ENCODE assay signal across 9 cellular contexts in genomic region chr4:52750819-52751348, GRCh38. TPM values are rescaled to one million over a fixed set of nuclear protein-coding genes. Genes with fewer than 3 reads are reported as not detected.
A peak's percentile ranks its signal among the peaks of the same experiment; 100 is the strongest.
DNase-seq lines count a peak whose midpoint lies in the region; ATAC-seq, FAIRE-seq and TF ChIP-seq lines count a peak whose summit lies in the region.
"Had no signal": no experiment of that assay in that cellular context is flagged by ENCODE, and none has a peak within 500 bp of the region (broad histone marks: within the 10 kb centered on the region; RNA-seq: fewer than 3 reads in every experiment).

No MANE protein-coding gene starts in this region.

- SMC1A ChIA-PET in GM12878 (lab: Charles Lee; ENCODE audit: uncharacterized antibody, unreplicated experiment), result no interaction called here

- H3K4me2 ChIP-seq in GM12878 (ENCODE audit: control insufficient read depth, insufficient read depth), result peak overlapping the region; percentile 86

- no peak for TF ChIP-seq RAD21 in GM12878 (IDR thresholded peaks at IDR 0.05; ENCODE audit: insufficient read depth, low read depth, low read length)

- H3K9me3 ChIP-seq in GM12878 (replicated peaks; ENCODE audit: control insufficient read depth, insufficient read depth, low read length), result no peaks in the 10 kb centered on the region; the same call in 2 of the 3 replicates
- H3K9me3 ChIP-seq in spleen, result no peaks in the 10 kb centered on the region

- peak; percentile 33 for ATAC-seq in GM12878

- H3K4me3 ChIP-seq in GM12878 (peak overlapping the region; percentile 32; the same call in 1 of the 2 replicates), spleen (peak overlapping the region; percentile 32 to 71 (median 37))

- no peak for FAIRE-seq in GM12878 (lab: Jason Lieb, UNC)
- FAIRE-seq: A204.1 had no signal

- RAD21 ChIA-PET in GM12878 (lab: Charles Lee; ENCODE audit: unreplicated experiment), result no interaction called here

- 36% methylated on average over 29 of the region's 49 CpGs for WGBS in GM12878 (ENCODE audit: insufficient coverage, insufficient replicate concordance, low lambda C conversion rate, missing lambda C conversion rate)
- 2 to 9% (median 3%) methylated on average over 14 to 49 of the region's 49 CpGs for WGBS in spleen, 5 donors

- in situ Hi-C loops in GM12878 (cut with MboI), result no loop called here

- H3K4me1 ChIP-seq in GM12878 (ENCODE audit: control insufficient read depth, insufficient read depth, low read length) (peaks cover 17% of the 10 kb centered on the region), spleen (peaks cover 3 to 16% (median 12%) of the 10 kb centered on the region in 6 donors)

- no peak for TF ChIP-seq CTCF in GM12878 (IDR thresholded peaks at IDR 0.05 in 2 of 3, conservative IDR thresholded peaks at IDR 0.05 in 1 of 3; ENCODE audit: control insufficient read depth in 2 of 3, extremely low read depth in 1 of 3, insufficient read depth in 1 of 3, low read depth in 3 of 3, low read length in 3 of 3)
- no peak for TF ChIP-seq CTCF in spleen (IDR thresholded peaks at IDR 0.05 in 8 of 11, conservative IDR thresholded peaks at IDR 0.05 in 3 of 11)

- CTCF ChIA-PET in GM12878 (lab: Yijun Ruan, JAX), result no interaction called here

- no peak for TF ChIP-seq POLR2A in GM12878 (IDR thresholded peaks at IDR 0.05; ENCODE audit: low read depth, low read length)
- no peak for TF ChIP-seq POLR2A in spleen (IDR thresholded peaks at IDR 0.05)

- intact Hi-C loops in GM12878 (cut with micrococcal nuclease; ENCODE audit: unreplicated experiment) (no loop called here), spleen (cut with DNase I; ENCODE audit: low total_unique reads) (no loop called here)

- POLR2A ChIA-PET in GM12878 (lab: Charles Lee), result no interaction called here

- H4K20me1 ChIP-seq in GM12878 (ENCODE audit: control insufficient read depth, insufficient read depth), result no peaks in the 10 kb centered on the region

- no peak overlapping the region for H3K9ac ChIP-seq in GM12878 (ENCODE audit: control insufficient read depth, insufficient read depth, low read length)

- H3K36me3 ChIP-seq in GM12878 (ENCODE audit: control insufficient read depth in 2 of 2, insufficient read depth in 2 of 2, low read length in 1 of 2), result no peaks in the 10 kb centered on the region
- no peaks in the 10 kb centered on the region for H3K36me3 ChIP-seq in spleen

- no peak for TF ChIP-seq EP300 in GM12878 (IDR thresholded peaks at IDR 0.05; ENCODE audit: borderline replicate concordance in 1 of 2, control insufficient read depth in 1 of 2, low read depth in 2 of 2, low read length in 2 of 2)

- DNase-seq in DMS 273 (lab: John Stamatoyannopoulos, UW; ENCODE audit: unreplicated experiment) (peak; percentile 64), DMS 273 treated with DMSO at 0.1 percent for 48 hours (lab: John Stamatoyannopoulos, UW) (no peak), GM12878 (ENCODE audit: low read depth, low spot score) (no peak), iPS-NIHi11 (ENCODE audit: low spot score) (peak; percentile 58), spleen (peak; percentile 77), NCI-H1092 treated with DMSO at 0.1 percent for 48 hours (lab: John Stamatoyannopoulos, UW) (no peak), NCI-H187 (lab: John Stamatoyannopoulos, UW) (no peak), NCI-H1417 (lab: John Stamatoyannopoulos, UW) (no peak)

- no peaks in the 10 kb centered on the region for H3K79me2 ChIP-seq in GM12878 (ENCODE audit: control insufficient read depth, insufficient read depth, low read length)

- BruUV-seq in GM12878 (replicated peaks; lab: Mats Ljungman, UMichigan), result no TSS peak

- peak overlapping the region; percentile 51; the same call in 1 of the 2 replicates for H2AFZ ChIP-seq in GM12878 (ENCODE audit: control insufficient read depth, low read depth, low read length)

- H3K27me3 ChIP-seq in GM12878 (replicated peaks in 1 of 2; ENCODE audit: control insufficient read depth in 2 of 2, insufficient read depth in 2 of 2, low read length in 1 of 2) (peaks cover 7 to 16% of the 10 kb centered on the region in 2 experiments), spleen (replicated peaks in 1 of 7) (peaks cover 3 to 57% (median 29%) of the 10 kb centered on the region in 7 donors)

- H3K27ac ChIP-seq in GM12878 (ENCODE audit: control insufficient read depth, insufficient read depth) (no peak overlapping the region), spleen (peak overlapping the region in 1 of 8 donors; percentile 1)

TF ChIP-seq in GM12878, 131 proteins besides CTCF, POLR2A, EP300 and RAD21:
- TF ChIP-seq MEF2B (IDR thresholded peaks at IDR 0.05; ENCODE audit: partially characterized antibody, poor library complexity, severe bottlenecking), result no peak
- no peak for TF ChIP-seq E4F1 (IDR thresholded peaks at IDR 0.05; ENCODE audit: borderline replicate concordance, partially characterized antibody)
- TF ChIP-seq USF2 (IDR thresholded peaks at IDR 0.05; ENCODE audit: borderline replicate concordance, low read depth, low read length), result no peak
- TF ChIP-seq CEBPB (IDR thresholded peaks at IDR 0.05; ENCODE audit: borderline replicate concordance in 1 of 2, low read depth in 2 of 2, low read length in 2 of 2), result no peak
- no peak for TF ChIP-seq MTA2 (IDR thresholded peaks at IDR 0.05; ENCODE audit: low read depth)
- TF ChIP-seq IRF3 (IDR thresholded peaks at IDR 0.05), result no peak
- TF ChIP-seq SUZ12 (IDR thresholded peaks at IDR 0.05; ENCODE audit: unreplicated experiment), result peak; percentile 89
- no peak for TF ChIP-seq BHLHE40 (IDR thresholded peaks at IDR 0.05; ENCODE audit: borderline replicate concordance in 1 of 2, low read depth in 2 of 2, low read length in 1 of 2)

RNA-seq across cellular contexts. Expression of gene ERVMER34-1, which starts 0.3 kb away (rescaled TPM):
- not detected in 2 replicates for total RNA-seq in GM12878 (2013; cell fraction: nucleolus; rRNA removed)
- total RNA-seq in GM12878 (2014; rRNA removed) (not detected in 2 replicates), GM12878 (2014; rRNA removed; fragmentation: Illumina TruSeq; extraction: Trizol) (not detected in 2 replicates), GM12878 (2021) (not detected in 2 replicates), spleen (1 to 10 TPM in 5 of 7 donors, under 1 TPM in 2; 0.46 to 2.6 (median 1.2) TPM)
- not detected for polyA plus RNA-seq in GM12878 (2011; ENCODE audit: low read depth)
- polyA plus RNA-seq in GM12878 (2011; rRNA removed) (not detected in 2 replicates), GM12878 (2014; fragmentation: Illumina TruSeq; extraction: Trizol) (not detected in 2 replicates), GM12878 (2014; fragmentation: Nextera tagmentation; extraction: Ambion mirVana) (not detected), GM12878 (2014; rRNA removed) (not detected in 2 replicates), GM12878 (2016; fragmentation: Nextera tagmentation; extraction: Ambion mirVana) (not detected), spleen (under 1 TPM; 0.09 to 0.29 (median 0.19) TPM)
- polyA plus RNA-seq in GM12878 (2011; cell fraction: cytosol; rRNA removed), result not detected in 2 replicates
- polyA plus RNA-seq in GM12878 (2011; cell fraction: nucleus; rRNA removed), result 0.04 TPM in 1 of 2 replicates, not detected in the other
- not detected in 2 replicates for polyA plus RNA-seq in GM12878 (2012)
- polyA minus RNA-seq in GM12878 (2011; rRNA and poly(A)+ RNA removed), result not detected in 2 replicates
- not detected in 2 replicates for polyA minus RNA-seq in GM12878 (2011; cell fraction: cytosol; rRNA and poly(A)+ RNA removed)
- not detected in 2 replicates for polyA minus RNA-seq in GM12878 (2011; cell fraction: nucleus; rRNA and poly(A)+ RNA removed)

Comparison
In these comparisons a context has a peak if more than half of its experiments do, and no peak if none do; other contexts are left out.
1. DNase-seq: peak in DMS 273 (single experiment), iPS-NIHi11 (single experiment) and spleen (single experiment); none in DMS 273 treated with DMSO at 0.1 percent for 48 hours (single experiment), GM12878 (single experiment), NCI-H1092 treated with DMSO at 0.1 percent for 48 hours (single experiment), NCI-H187 (0 of 2) and NCI-H1417 (0 of 3).